ENCODE assay signal across 20 cellular contexts in the genomic region with DNA sequence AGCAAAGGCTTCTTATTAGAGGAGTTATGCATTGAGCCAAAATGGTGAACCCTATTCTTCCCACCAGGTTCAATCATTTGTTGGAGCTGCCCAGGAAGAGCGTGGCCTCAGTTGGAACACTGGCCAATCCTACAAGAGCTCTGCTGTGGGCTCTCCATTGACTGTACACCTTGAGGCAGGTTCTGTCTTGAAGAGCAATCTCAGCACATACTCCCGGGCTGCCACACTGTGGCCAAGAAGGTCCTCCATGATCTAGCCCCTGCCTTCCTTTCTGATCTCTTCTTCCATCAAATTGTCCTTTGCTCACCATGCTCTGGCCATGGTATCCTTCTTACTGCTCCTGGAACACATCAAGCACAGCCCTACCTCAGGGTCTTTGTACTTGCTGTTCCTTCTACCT. TPM values are rescaled to one million over a fixed set of nuclear protein-coding genes. Genes with fewer than 3 reads are reported as not detected.
DNase-seq lines count a peak whose midpoint lies in the region; ATAC-seq, FAIRE-seq and TF ChIP-seq lines count a peak whose summit lies in the region.
"Had no signal": no experiment of that assay in that cellular context is flagged by ENCODE, and none has a peak within 500 bp of the region (broad histone marks: within the 10 kb centered on the region; RNA-seq: fewer than 3 reads in every experiment).

No MANE protein-coding gene starts in this region.

- CTCF ChIA-PET in HEK293 (lab: Yijun Ruan, JAX): interaction anchor here (0.7 kb wide), 1 partner anchor 39 kb away, joined by 3 read pairs; no protein-coding TSS in a partner anchor
- CTCF ChIA-PET in H1 (lab: Charles Lee; ENCODE audit: partially characterized antibody): interaction anchor here (1.1 to 1.3 kb wide), 3 partner anchors 20 to 160 kb away, joined by 3 to 4 read pairs (median 3); partner anchors contain the start of gene ITPR1

- no peak overlapping the region for H3K4me2 ChIP-seq in H1 (ENCODE audit: insufficient read depth in 1 of 2, low read depth in 2 of 2, low read length in 2 of 2)
- H3K4me2 ChIP-seq: GM23338 had no signal

- H3K9me3 ChIP-seq in HEK293 (ENCODE audit: control insufficient read depth, insufficient read depth, low read depth, low read length) (no peaks in the 10 kb centered on the region), H1 (ENCODE audit: insufficient read depth in 2 of 2, low read depth in 1 of 2, low read length in 1 of 2) (no peaks in the 10 kb centered on the region), psoas muscle (no peaks in the 10 kb centered on the region)
- H3K9me3 ChIP-seq: BE2C had no signal

- H3K4me3 ChIP-seq in HEK293 (ENCODE audit: low read depth, low read length): no peak overlapping the region
- H3K4me3 ChIP-seq in H1 (ENCODE audit: extremely low read depth in 1 of 4, insufficient read depth in 2 of 4, low read depth in 3 of 4, low read length in 4 of 4): no peak overlapping the region
- H3K4me3 ChIP-seq in psoas muscle: no peak overlapping the region
- H3K4me3 ChIP-seq: GM23338 had no signal

- 90% methylated on average over 2 of the region's 2 CpGs; no CpG with 5 or more reads in 1 of the 2 experiments for WGBS in H1 (ENCODE audit: extremely low coverage in 1 of 2, insufficient coverage in 1 of 2, insufficient read length in 1 of 2, insufficient replicate concordance in 2 of 2, low coverage in 1 of 2, low lambda C conversion rate in 2 of 2, missing lambda C conversion rate in 1 of 2), 2 experiments
- 81 to 83% (median 83%) methylated on average over 2 of the region's 2 CpGs for WGBS in psoas muscle, 3 donors

- TF ChIP-seq EP300 in H1 (IDR thresholded peaks at IDR 0.05; ENCODE audit: borderline replicate concordance in 1 of 2, low read depth in 2 of 2, low read length in 2 of 2): no peak

- H2BK120ac ChIP-seq in H1 (replicated peaks; ENCODE audit: low read depth, low read length): no peak overlapping the region

- POLR2A ChIA-PET in HEK293 (lab: Yijun Ruan, JAX): interaction anchor here (0.6 to 1.1 kb wide), 2 partner anchors 24 to 571 kb away, joined by 3 to 4 read pairs; no protein-coding TSS in a partner anchor
- POLR2A ChIA-PET in H1 (lab: Charles Lee; ENCODE audit: partially characterized antibody): interaction anchor here (2.6 kb wide), 1 partner anchor 20 kb away, joined by 17 read pairs; the partner anchor contains the start of gene ITPR1

- no peaks in the 10 kb centered on the region for H4K20me1 ChIP-seq in H1 (replicated peaks in 1 of 2; ENCODE audit: control insufficient read depth in 1 of 2, insufficient read depth in 2 of 2, low read length in 2 of 2)

- no peak overlapping the region for H4K5ac ChIP-seq in H1 (ENCODE audit: insufficient read length, low read depth, low read length)

- no peak overlapping the region for H4K91ac ChIP-seq in H1 (replicated peaks; ENCODE audit: insufficient read length, low read length)

- H3K4me1 ChIP-seq in HEK293 (ENCODE audit: control insufficient read depth, insufficient read depth, low read length): 0 out of 2 replicates have a peak, but pooled peaks cover 2% of the 10 kb centered on the region
- no peaks in the 10 kb centered on the region; a peak in 1 of 7 replicates for H3K4me1 ChIP-seq in H1 (replicated peaks in 1 of 4; ENCODE audit: control insufficient read depth in 3 of 4, insufficient read depth in 4 of 4, low read length in 3 of 4)
- H3K4me1 ChIP-seq in psoas muscle: no peaks in the 10 kb centered on the region
- H3K4me1 ChIP-seq: BE2C had no signal

- H3K56ac ChIP-seq in H1 (replicated peaks; ENCODE audit: insufficient read length, low read depth, low read length): no peak overlapping the region

- 0 out of 2 replicates have a peak overlapping the region, but pooled peaks have one; percentile 63 for H2BK15ac ChIP-seq in H1 (ENCODE audit: low read length)

- no peak for TF ChIP-seq POLR2A in H1 (IDR thresholded peaks at IDR 0.05; ENCODE audit: control extremely low read depth in 1 of 2, low read depth in 2 of 2, low read length in 2 of 2)

- no peak overlapping the region for H2BK5ac ChIP-seq in H1 (ENCODE audit: low read depth, low read length)

- H3K27me3 ChIP-seq in H1 (replicated peaks in 1 of 4; ENCODE audit: control insufficient read depth in 3 of 4, extremely low read depth in 1 of 4, insufficient read depth in 3 of 4, low read length in 3 of 4) (no peaks in the 10 kb centered on the region), psoas muscle (ENCODE audit: insufficient read depth in 3 of 3, low read length in 2 of 3) (no peaks in the 10 kb centered on the region)
- H3K27me3 ChIP-seq: BE2C had no signal

- no peak overlapping the region for H3K14ac ChIP-seq in H1 (ENCODE audit: insufficient read length)

- no peak overlapping the region for H2BK12ac ChIP-seq in H1 (ENCODE audit: low read depth, low read length)

- no peak overlapping the region for H2AK5ac ChIP-seq in H1 (ENCODE audit: low read depth, low read length)

- H3K79me1 ChIP-seq in H1 (ENCODE audit: low read depth, low read length): no peaks in the 10 kb centered on the region

- intact Hi-C loops in psoas muscle (cut with DNase I): no loop called here

- TF ChIP-seq CTCF in HEK293 (tag by site-specific recombination; IDR thresholded peaks at IDR 0.05) (no peak), H1 (IDR thresholded peaks at IDR 0.05; ENCODE audit: control extremely low read depth in 1 of 3, insufficient read depth in 1 of 3, low read depth in 1 of 3, low read length in 3 of 3) (no peak), psoas muscle (IDR thresholded peaks at IDR 0.05) (no peak)

- no peak overlapping the region for H3K9ac ChIP-seq in H1 (replicated peaks in 1 of 4; ENCODE audit: extremely low read depth in 1 of 4, low read depth in 3 of 4, low read length in 3 of 4)

- no peak overlapping the region for H3K4me3 Mint-ChIP-seq in stimulated activated naive B cell treated with anti-CD40 and anti-IgM and Interleukin-4, amounts not matched to agents 10 μg/mL and 1 μg/mL and 100 μg/mL, for 72 hours
- H3K4me3 Mint-ChIP-seq: CD4-positive, CD25-positive, alpha-beta regulatory T cell; GM23338 had no signal

- H3K27me3 Mint-ChIP-seq in stimulated activated naive B cell treated with anti-CD40 and anti-IgM and Interleukin-4, amounts not matched to agents 10 μg/mL and 1 μg/mL and 100 μg/mL, for 72 hours: no peaks in the 10 kb centered on the region

- no peak for ATAC-seq in stimulated activated naive B cell treated with anti-CD40 and anti-IgM and Interleukin-4, amounts not matched to agents 10 μg/mL and 1 μg/mL and 100 μg/mL, for 72 hours (replicated peaks)
- ATAC-seq in psoas muscle: no peak
- ATAC-seq: GM23338, HepG2 had no signal

- 0 out of 2 replicates have a peak overlapping the region, but pooled peaks have one; percentile 26 for H2BK20ac ChIP-seq in H1 (ENCODE audit: low read length)

- no peak overlapping the region for H3K18ac ChIP-seq in H1 (ENCODE audit: extremely low read depth, low read length)

- H4K8ac ChIP-seq in H1 (ENCODE audit: extremely low read depth, insufficient read depth, low read length): no peak overlapping the region

- FAIRE-seq in H1 (lab: Jason Lieb, UNC): no peak
- FAIRE-seq: A204.1, D721Med, GM18507, HepG2 had no signal

- peak overlapping the region; percentile 42 for H3K27ac Mint-ChIP-seq in stimulated activated naive B cell treated with anti-CD40 and anti-IgM and Interleukin-4, amounts not matched to agents 10 μg/mL and 1 μg/mL and 100 μg/mL, for 72 hours
- H3K27ac Mint-ChIP-seq: CD4-positive, CD25-positive, alpha-beta regulatory T cell; CD8-positive, alpha-beta memory T cell; GM23338 had no signal

- peak; percentile 45 for DNase-seq in OCI-M1 (lab: John Stamatoyannopoulos, UW)
- DNase-seq in H1 (ENCODE audit: low read depth in 1 of 2, low spot score in 2 of 2): no peak
- no peak for DNase-seq in stimulated activated naive B cell treated with anti-CD40 and anti-IgM and Interleukin-4, amounts not matched to agents 10 μg/mL and 1 μg/mL and 100 μg/mL, for 72 hours
- DNase-seq in stimulated activated CD4-positive, alpha-beta T cell treated with anti-CD3 and anti-CD28 coated beads, Interleukin-1b, Interleukin-23, amount 100 ng/mL, for 48 hours: no peak
- DNase-seq in psoas muscle: no peak
- DNase-seq in Kasumi-1 (lab: John Stamatoyannopoulos, UW): no peak
- DNase-seq: ACHN; BE2C; C1 segment of cervical spinal cord; CD4-positive, CD25-positive, alpha-beta regulatory T cell; CD8-positive, alpha-beta memory T cell; COR-L47; GDM1; H7 had no signal

- no peak overlapping the region for H3K23ac ChIP-seq in H1 (ENCODE audit: insufficient read length)

- H3K27ac ChIP-seq in HEK293 (ENCODE audit: extremely low read depth, low read depth, low read length) (no peak overlapping the region), H1 (ENCODE audit: low read depth, low read length) (no peak overlapping the region), psoas muscle (no peak overlapping the region)

- H3K9me3 Mint-ChIP-seq in stimulated activated naive B cell treated with anti-CD40 and anti-IgM and Interleukin-4, amounts not matched to agents 10 μg/mL and 1 μg/mL and 100 μg/mL, for 72 hours: peaks cover 6% of the 10 kb centered on the region in 2 donors
- H3K9me3 Mint-ChIP-seq: CD8-positive, alpha-beta memory T cell; GM23338 had no signal

- no peak for TF ChIP-seq RAD21 in H1 (IDR thresholded peaks at IDR 0.05 in 1 of 2, conservative IDR thresholded peaks at IDR 0.05 in 1 of 2; ENCODE audit: low read depth in 2 of 2, low read length in 2 of 2)

- H3K4ac ChIP-seq in H1 (replicated peaks; ENCODE audit: insufficient read length, low read depth, low read length): no peak overlapping the region

- no peaks in the 10 kb centered on the region for H3K79me2 ChIP-seq in H1 (ENCODE audit: control insufficient read depth in 1 of 2, insufficient read depth in 2 of 2, low read length in 2 of 2)

- H3K36me3 ChIP-seq in HEK293 (ENCODE audit: control insufficient read depth in 2 of 2, insufficient read depth in 1 of 2, low read length in 2 of 2) (no peaks in the 10 kb centered on the region), H1 (ENCODE audit: control insufficient read depth in 2 of 4, insufficient read depth in 4 of 4, low read length in 3 of 4) (no peaks in the 10 kb centered on the region), psoas muscle (ENCODE audit: insufficient read depth in 1 of 2, low read depth in 1 of 2) (no peaks in the 10 kb centered on the region)
- H3K36me3 ChIP-seq: BE2C had no signal

- H3K36me3 Mint-ChIP-seq in stimulated activated naive B cell treated with anti-CD40 and anti-IgM and Interleukin-4, amounts not matched to agents 10 μg/mL and 1 μg/mL and 100 μg/mL, for 72 hours: peaks cover 5 to 7% of the 10 kb centered on the region in 2 donors
- H3K36me3 Mint-ChIP-seq: CD4-positive, CD25-positive, alpha-beta regulatory T cell; CD8-positive, alpha-beta memory T cell had no signal

- H3K23me2 ChIP-seq in H1 (ENCODE audit: low read depth, low read length): 0 out of 2 replicates have a peak, but pooled peaks cover 2% of the 10 kb centered on the region

- no peak overlapping the region for H2AFZ ChIP-seq in H1 (ENCODE audit: low read length)
- H2AFZ ChIP-seq: GM23338 had no signal

- peaks cover 19 to 42% of the 10 kb centered on the region in 2 donors for H3K4me1 Mint-ChIP-seq in stimulated activated naive B cell treated with anti-CD40 and anti-IgM and Interleukin-4, amounts not matched to agents 10 μg/mL and 1 μg/mL and 100 μg/mL, for 72 hours
- H3K4me1 Mint-ChIP-seq: CD4-positive, CD25-positive, alpha-beta regulatory T cell had no signal

RNA-seq across cellular contexts. Expression of gene SUMF1, which starts 5.7 kb away (rescaled TPM):
- total RNA-seq in H1 (2021; fragmentation: NEBNext Ultra II Directional; extraction: Animal tissue kit (Norgen Biotek cat#: 25700)): 10.0 and 12.5 TPM in 2 replicates
- polyA plus RNA-seq in H1 (2011; rRNA removed) (15.0 and 15.1 TPM in 2 replicates), psoas muscle (1 to 10 TPM; 3.0 to 7.6 (median 5.0) TPM)
- polyA plus RNA-seq in H1 (2011; cell fraction: cytosol; rRNA removed): 14.2 TPM
- 13.3 TPM for polyA plus RNA-seq in H1 (2011; cell fraction: nucleus; rRNA removed)
- 11.0 to 12.0 TPM (median 11.9 TPM) in 4 replicates for polyA plus RNA-seq in H1 (2012, experiment 1 of 2)
- 4.6 TPM for polyA plus RNA-seq in H1 (2012, experiment 2 of 2)
- 13.8 TPM for polyA plus RNA-seq in H1 (2013, experiment 1 of 2)
- polyA plus RNA-seq in H1 (2013, experiment 2 of 2): 16.4 TPM
- 15.3 and 18.7 TPM in 2 replicates for polyA minus RNA-seq in H1 (2011; rRNA and poly(A)+ RNA removed)
- polyA minus RNA-seq in H1 (2011; cell fraction: cytosol; rRNA and poly(A)+ RNA removed): 8.4 TPM
- 52.8 TPM for polyA minus RNA-seq in H1 (2011; cell fraction: nucleus; rRNA and poly(A)+ RNA removed)
- total RNA-seq in psoas muscle: 1 to 10 TPM; 4.6 to 6.4 (median 5.1) TPM

RNA-seq across cellular contexts. Expression of gene ITPR1, which starts 20.4 kb away (rescaled TPM):
- 11.5 and 16.3 TPM in 2 replicates for total RNA-seq in H1 (2021; fragmentation: NEBNext Ultra II Directional; extraction: Animal tissue kit (Norgen Biotek cat#: 25700))
- polyA plus RNA-seq in H1 (2011; rRNA removed) (2.0 and 2.5 TPM in 2 replicates), psoas muscle (1 to 10 TPM; 4.4 to 9.2 (median 9.0) TPM)
- polyA plus RNA-seq in H1 (2011; cell fraction: cytosol; rRNA removed): 3.3 TPM
- 9.5 TPM for polyA plus RNA-seq in H1 (2011; cell fraction: nucleus; rRNA removed)
- 3.1 to 7.3 TPM (median 4.0 TPM) in 4 replicates for polyA plus RNA-seq in H1 (2012, experiment 1 of 2)
- polyA plus RNA-seq in H1 (2012, experiment 2 of 2): 0.64 TPM
- 4.2 TPM for polyA plus RNA-seq in H1 (2013, experiment 1 of 2)
- polyA plus RNA-seq in H1 (2013, experiment 2 of 2): 3.5 TPM
- polyA minus RNA-seq in H1 (2011; rRNA and poly(A)+ RNA removed): 21.2 and 23.3 TPM in 2 replicates
- 12.2 TPM for polyA minus RNA-seq in H1 (2011; cell fraction: cytosol; rRNA and poly(A)+ RNA removed)
- 63.0 TPM for polyA minus RNA-seq in H1 (2011; cell fraction: nucleus; rRNA and poly(A)+ RNA removed)
- 1 to 10 TPM; 6.2 to 9.2 (median 8.3) TPM for total RNA-seq in psoas muscle
